In the genomic region with DNA sequence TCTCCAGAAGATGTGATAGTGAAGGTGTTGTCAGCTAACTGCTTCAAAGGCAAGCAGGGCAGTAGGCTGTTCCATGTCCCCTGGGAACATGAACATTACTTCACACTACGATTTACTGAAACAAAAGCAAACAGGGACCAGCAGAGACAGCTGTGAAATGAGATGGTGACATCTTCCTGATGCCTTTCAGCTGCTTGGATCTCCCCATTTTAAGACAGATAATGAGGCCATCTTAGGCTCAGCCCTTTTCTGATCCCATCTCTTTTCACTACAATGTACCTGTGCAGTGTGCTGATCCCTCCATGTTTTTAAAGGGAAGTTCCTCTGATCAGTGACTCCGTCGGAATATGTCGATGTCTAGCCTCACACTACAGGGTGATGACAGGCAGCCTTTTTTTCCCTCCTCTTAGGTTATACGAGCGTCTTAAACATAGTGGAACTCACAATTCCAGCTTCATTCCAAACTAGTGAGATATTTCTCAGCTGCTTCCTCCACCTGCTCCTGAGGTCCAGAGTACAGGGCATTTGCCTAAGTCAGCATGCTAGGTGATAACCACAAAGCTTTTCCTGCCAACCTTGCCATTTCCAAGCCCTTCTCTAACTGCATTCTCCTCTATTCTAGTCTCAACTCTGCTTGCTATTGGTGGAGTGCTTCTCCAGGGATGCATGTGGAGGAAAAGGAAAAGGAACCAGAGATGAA, we compare ENCODE assay signal across 21 cellular contexts.
DNase-seq lines count a peak whose midpoint lies in the region; ATAC-seq and TF ChIP-seq lines count a peak whose summit lies in the region.
"Had no signal": no experiment of that assay in that cellular context is flagged by ENCODE, and none has a peak within 500 bp of the region (broad histone marks: within the 10 kb centered on the region; RNA-seq: fewer than 3 reads in every experiment).

No MANE protein-coding gene starts in this region.

- peak overlapping the region; percentile 14 for H3K4me3 ChIP-seq in SJCRH30
- no peak overlapping the region for H3K4me3 ChIP-seq in smooth muscle cell
- H3K4me3 ChIP-seq: dorsolateral prefrontal cortex, gastrocnemius medialis, psoas muscle had no signal

- H3K9me3 ChIP-seq in SJCRH30 (replicated peaks), result no peaks in the 10 kb centered on the region
- H3K9me3 ChIP-seq in smooth muscle cell (replicated peaks; ENCODE audit: low read depth), result no peaks in the 10 kb centered on the region
- H3K9me3 ChIP-seq: gastrocnemius medialis, psoas muscle had no signal

- H3K36me3 ChIP-seq in SJCRH30 (no peaks in the 10 kb centered on the region), smooth muscle cell (ENCODE audit: low read depth) (no peaks in the 10 kb centered on the region)
- H3K36me3 ChIP-seq: gastrocnemius medialis had no signal

- H3K27ac ChIP-seq in SJCRH30 (peak overlapping the region; percentile 94), smooth muscle cell (ENCODE audit: low read depth) (peak overlapping the region; percentile 30)
- H3K27ac ChIP-seq: dorsolateral prefrontal cortex, gastrocnemius medialis, psoas muscle had no signal

- ATAC-seq in HG02759 (IDR thresholded peaks at IDR 0.05; ENCODE audit: unreplicated experiment), result no peak
- no peak for ATAC-seq in GM18873 (IDR thresholded peaks at IDR 0.05; ENCODE audit: low FRiP score, unreplicated experiment)
- ATAC-seq: esophagus mucosa, gastrocnemius medialis, psoas muscle had no signal

- DNase-seq in NCI-H2029 (lab: John Stamatoyannopoulos, UW) (peak; percentile 64), NCI-H2029 treated with DMSO at 0.1 percent for 48 hours (lab: John Stamatoyannopoulos, UW) (no peak), SJCRH30 (peak; percentile 82 to 90), kidney tubule cell (ENCODE audit: low spot score) (peak; percentile 86), smooth muscle cell (lab: John Stamatoyannopoulos, UW; ENCODE audit: unreplicated experiment) (no peak), NCI-H2081 treated with DMSO at 0.1 percent for 48 hours (lab: John Stamatoyannopoulos, UW) (no peak)
- DNase-seq: 8988T; activated CD4-positive, alpha-beta T cell treated with anti-CD3 and anti-CD28 coated beads, Interleukin-2, amount 50 U/mL, for 4 hours; activated effector memory CD4-positive, alpha-beta T cell treated with anti-CD3 and anti-CD28 coated beads, Interleukin-2, amount 50 U/mL, for 16 hours; AML-193; CD8-positive, alpha-beta memory T cell; dorsolateral prefrontal cortex; gastrocnemius medialis; H7; kidney glomerular epithelial cell; psoas muscle; SIG-M5; stimulated activated CD4-positive, alpha-beta T cell treated with anti-CD3 and anti-CD28 coated beads, Interleukin-4, amount 100 ng/mL, for 1 hour had no signal

- no peak overlapping the region for H3K9ac ChIP-seq in smooth muscle cell (ENCODE audit: low read depth)

- no peak overlapping the region for H3K4me2 ChIP-seq in smooth muscle cell

- H2AFZ ChIP-seq in smooth muscle cell (ENCODE audit: low read depth), result no peak overlapping the region

- 42% methylated on average over 6 of the region's 6 CpGs for WGBS in smooth muscle cell (ENCODE audit: low lambda C conversion rate)

- H3K4me1 ChIP-seq in SJCRH30, result peaks cover 59% of the 10 kb centered on the region
- no peaks in the 10 kb centered on the region for H3K4me1 ChIP-seq in smooth muscle cell (ENCODE audit: low read depth)
- H3K4me1 ChIP-seq: psoas muscle had no signal

- no peaks in the 10 kb centered on the region for H3F3A ChIP-seq in smooth muscle cell (ENCODE audit: low read depth)

- no peaks in the 10 kb centered on the region for H3K79me2 ChIP-seq in smooth muscle cell (ENCODE audit: low read depth)

- no peaks in the 10 kb centered on the region for H4K20me1 ChIP-seq in smooth muscle cell (ENCODE audit: low read depth)

- no peaks in the 10 kb centered on the region for H3K27me3 ChIP-seq in SJCRH30
- no peaks in the 10 kb centered on the region for H3K27me3 ChIP-seq in smooth muscle cell (ENCODE audit: low read depth)
- H3K27me3 ChIP-seq: gastrocnemius medialis had no signal

- TF ChIP-seq CTCF in smooth muscle cell (IDR thresholded peaks at IDR 0.05; ENCODE audit: borderline replicate concordance, insufficient read depth, poor library complexity, severe bottlenecking), result no peak

Comparison
In these comparisons a context has a peak if more than half of its experiments do, and no peak if none do; other contexts are left out.
1. DNase-seq: peak in NCI-H2029 (single experiment), SJCRH30 (2 of 2) and kidney tubule cell (single experiment); none in NCI-H2029 treated with DMSO at 0.1 percent for 48 hours (single experiment), smooth muscle cell (single experiment) and NCI-H2081 treated with DMSO at 0.1 percent for 48 hours (single experiment).